10 cellular contexts compared by ENCODE assay signal in genomic region chr3:46929324-46929723, GRCh38. TPM values are rescaled to one million over a fixed set of nuclear protein-coding genes. Genes with fewer than 3 reads are reported as not detected.
DNase-seq lines count a peak whose midpoint lies in the region; ATAC-seq and TF ChIP-seq lines count a peak whose summit lies in the region.
"Had no signal": no experiment of that assay in that cellular context is flagged by ENCODE, and none has a peak within 500 bp of the region (broad histone marks: within the 10 kb centered on the region; RNA-seq: fewer than 3 reads in every experiment).

No MANE protein-coding gene starts in this region.

- H3K4me1 ChIP-seq in BLaER1: peaks cover 98% of the 10 kb centered on the region
- H3K4me1 ChIP-seq in Loucy (ENCODE audit: insufficient read depth, low read length, poor library complexity, severe bottlenecking): peaks cover 89% of the 10 kb centered on the region

- ATAC-seq in naive B cell (ENCODE audit: low read depth in 2 of 2) (peak; percentile 25 to 38), GM21447 (IDR thresholded peaks at IDR 0.05; ENCODE audit: unreplicated experiment) (no peak), HG03378 (IDR thresholded peaks at IDR 0.05; ENCODE audit: unreplicated experiment) (no peak)

- peaks cover 89% of the 10 kb centered on the region for H3K4me1 Mint-ChIP-seq in dendritic cell treated with granulocyte-macrophage colony-stimulating factor and Interleukin-4, amounts not matched to agents 40 ng/mL and 50 ng/mL, for 4 days (ENCODE audit: low read depth)
- peaks cover 71 to 93% (median 91%) of the 10 kb centered on the region in 3 donors for H3K4me1 Mint-ChIP-seq in naive B cell

- no peak overlapping the region for H3K9ac ChIP-seq in BLaER1
- no peak overlapping the region for H3K9ac ChIP-seq in Loucy (ENCODE audit: low read depth, low read length, poor library complexity, severe bottlenecking)

- peaks cover 40% of the 10 kb centered on the region for H3K36me3 Mint-ChIP-seq in dendritic cell treated with granulocyte-macrophage colony-stimulating factor and Interleukin-4, amounts not matched to agents 40 ng/mL and 50 ng/mL, for 4 days (ENCODE audit: low read depth)
- H3K36me3 Mint-ChIP-seq in naive B cell: peaks cover 9 to 13% of the 10 kb centered on the region in 2 donors

- peak; percentile 54 for DNase-seq in naive B cell
- DNase-seq in NCI-H69 (lab: John Stamatoyannopoulos, UW): no peak
- DNase-seq in stimulated activated CD4-positive, alpha-beta T cell treated with anti-CD3 and anti-CD28 coated beads, Interleukin-12 subunit alpha, Interleukin-12 subunit beta, amount 100 ng/mL, for 4 hours: no peak
- DNase-seq: NCI-H1694 treated with DMSO at 0.1 percent for 48 hours had no signal

- H3K27me3 ChIP-seq in BLaER1 (no peaks in the 10 kb centered on the region; the same call in 1 of the 2 replicates), Loucy (ENCODE audit: insufficient read depth, low read length, poor library complexity, severe bottlenecking) (no peaks in the 10 kb centered on the region)

- peak overlapping the region; percentile 85 for H3K27ac Mint-ChIP-seq in dendritic cell treated with granulocyte-macrophage colony-stimulating factor and Interleukin-4, amounts not matched to agents 40 ng/mL and 50 ng/mL, for 4 days
- H3K27ac Mint-ChIP-seq in naive B cell: peak overlapping the region; percentile 90 to 97 (median 93)

- peaks cover 17% of the 10 kb centered on the region; the same call in 1 of the 2 replicates for H4K20me1 ChIP-seq in BLaER1
- no peaks in the 10 kb centered on the region for H4K20me1 ChIP-seq in Loucy (ENCODE audit: insufficient read depth, low read length, poor library complexity, severe bottlenecking)

- H3K79me2 ChIP-seq in Loucy (ENCODE audit: insufficient read depth, low read length): peaks cover 75% of the 10 kb centered on the region

- H3K36me3 ChIP-seq in BLaER1 (peaks cover 56% of the 10 kb centered on the region), Loucy (ENCODE audit: insufficient read depth, low read length) (peaks cover 28% of the 10 kb centered on the region)

- peak overlapping the region; percentile 100 for H3K27ac ChIP-seq in BLaER1
- H3K27ac ChIP-seq: SK-N-MC had no signal

- no peak overlapping the region for H2AFZ ChIP-seq in Loucy (ENCODE audit: low read length)

- intact Hi-C loops in dendritic cell treated with granulocyte-macrophage colony-stimulating factor and Interleukin-4, amounts not matched to agents 40 ng/mL and 50 ng/mL, for 4 days (cut with micrococcal nuclease): loop anchor here (5.0 kb wide), 1 partner anchor 48 kb away; the partner anchor contains the start of genes CCDC12 and NBEAL2

- H3K4me2 ChIP-seq in BLaER1: peak overlapping the region; percentile 100
- H3K4me2 ChIP-seq in Loucy (ENCODE audit: low read depth, low read length, poor library complexity, severe bottlenecking): peak overlapping the region; percentile 3

- H3K9me3 ChIP-seq in BLaER1: peaks cover 34% of the 10 kb centered on the region
- no peaks in the 10 kb centered on the region; the same call in 1 of the 2 replicates for H3K9me3 ChIP-seq in Loucy (ENCODE audit: insufficient read depth, low read depth, low read length)

- peaks cover 28% of the 10 kb centered on the region for H3F3A ChIP-seq in Loucy (ENCODE audit: low read depth)

- no peak for TF ChIP-seq CTCF in Loucy (conservative IDR thresholded peaks at IDR 0.05; ENCODE audit: low read length)

- no peaks in the 10 kb centered on the region for H3K27me3 Mint-ChIP-seq in dendritic cell treated with granulocyte-macrophage colony-stimulating factor and Interleukin-4, amounts not matched to agents 40 ng/mL and 50 ng/mL, for 4 days
- no peaks in the 10 kb centered on the region for H3K27me3 Mint-ChIP-seq in naive B cell

- no peaks in the 10 kb centered on the region for H3K9me2 ChIP-seq in Loucy (replicated peaks; ENCODE audit: low read depth, low read length)

- no peak overlapping the region; the same call in 1 of the 2 replicates for H3K4me3 ChIP-seq in BLaER1
- no peak overlapping the region for H3K4me3 ChIP-seq in Loucy (ENCODE audit: low read length, poor library complexity, severe bottlenecking)
- H3K4me3 ChIP-seq: SK-N-MC had no signal

- no peak overlapping the region for H3K4me3 Mint-ChIP-seq in dendritic cell treated with granulocyte-macrophage colony-stimulating factor and Interleukin-4, amounts not matched to agents 40 ng/mL and 50 ng/mL, for 4 days
- H3K4me3 Mint-ChIP-seq in naive B cell: peak overlapping the region; percentile 20 to 97 (median 80)

- H3K9me3 Mint-ChIP-seq in dendritic cell treated with granulocyte-macrophage colony-stimulating factor and Interleukin-4, amounts not matched to agents 40 ng/mL and 50 ng/mL, for 4 days: peaks cover 11% of the 10 kb centered on the region
- peaks cover 0 to 8% (median 6%) of the 10 kb centered on the region in 7 donors for H3K9me3 Mint-ChIP-seq in naive B cell

RNA-seq across cellular contexts. Expression of gene CCDC12, which starts 47.2 kb away (rescaled TPM):
- 100 to 1,000 TPM; 119 to 157 (median 123) TPM for polyA plus RNA-seq in naive B cell (ENCODE audit: low read depth in 6 of 6)

RNA-seq across cellular contexts. Expression of gene NBEAL2, which starts 50.1 kb away (rescaled TPM):
- polyA plus RNA-seq in naive B cell (ENCODE audit: low read depth in 6 of 6): 1 to 10 TPM in 4 of 6 donors, under 1 TPM in 1, not detected in 1; 0.34 to 2.2 (median 1.5) TPM

RNA-seq across cellular contexts. Expression of gene PTH1R, which starts 51.8 kb away (rescaled TPM):
- not detected for polyA plus RNA-seq in naive B cell (ENCODE audit: low read depth in 6 of 6)

Comparison
In these comparisons a context has a peak if more than half of its experiments do, and no peak if none do; other contexts are left out.
1. ATAC-seq: peak in naive B cell (2 of 2); none in GM21447 (single experiment) and HG03378 (single experiment).